In the genomic region with DNA sequence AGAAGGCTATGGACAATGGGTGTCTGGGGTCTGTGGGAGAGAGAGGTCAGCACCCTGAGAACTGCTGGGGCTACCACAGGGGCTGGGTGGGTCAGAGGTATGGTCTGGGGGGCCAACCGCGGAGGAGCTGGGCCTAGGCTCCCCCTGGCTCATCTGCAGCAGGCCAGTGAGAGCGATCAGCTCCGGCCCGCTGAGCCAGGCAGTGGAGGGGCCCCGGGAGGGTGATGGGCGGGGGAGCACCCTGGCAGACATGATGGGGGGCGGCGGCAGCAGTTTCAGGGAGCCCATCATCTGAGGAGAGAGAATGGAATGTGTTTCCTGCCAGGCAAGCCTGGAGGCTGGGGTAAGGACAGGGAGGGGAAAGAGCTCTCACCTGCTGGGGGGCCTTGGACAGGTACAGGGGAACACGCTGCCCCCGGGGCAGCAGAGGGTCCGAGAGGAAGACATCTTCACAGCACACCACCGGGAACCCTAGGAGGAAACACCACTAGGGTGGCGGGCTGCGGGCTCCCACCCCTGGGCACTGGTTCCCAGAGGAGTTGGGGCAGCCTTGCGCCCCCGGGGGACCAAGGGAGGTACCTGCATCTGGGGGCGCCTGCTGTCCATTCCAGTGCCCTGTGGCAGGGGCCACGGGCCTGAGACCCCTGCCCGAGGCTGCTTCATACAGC, we compare ENCODE assay signal across 20 cellular contexts. TPM values are rescaled to one million over a fixed set of nuclear protein-coding genes. Genes with fewer than 3 reads are reported as not detected.
DNase-seq lines count a peak whose midpoint lies in the region; ATAC-seq, FAIRE-seq and TF ChIP-seq lines count a peak whose summit lies in the region.
"Had no signal": no experiment of that assay in that cellular context is flagged by ENCODE, and none has a peak within 500 bp of the region (broad histone marks: within the 10 kb centered on the region; RNA-seq: fewer than 3 reads in every experiment).

No MANE protein-coding gene starts in this region.

- peak overlapping the region; percentile 85 for H3K27ac Mint-ChIP-seq in Caco-2 (ENCODE audit: unreplicated experiment)
- peak overlapping the region in 2 of 3 donors; percentile 67 to 85 for H3K27ac Mint-ChIP-seq in IgD-negative memory B cell
- H3K27ac Mint-ChIP-seq in naive thymus-derived CD8-positive, alpha-beta T cell, result peak overlapping the region in 9 of 10 donors; percentile 26 to 91 (median 82)
- H3K27ac Mint-ChIP-seq: B cell; stimulated activated memory B cell treated with anti-CD40 and anti-IgM and Interleukin-4, amounts not matched to agents 10 μg/mL and 1 μg/mL and 100 μg/mL, for 72 hours had no signal

- H3K4me1 ChIP-seq in Caco-2, result peaks cover 30% of the 10 kb centered on the region

- intact Hi-C loops in Caco-2 (cut with micrococcal nuclease; ENCODE audit: unreplicated experiment), result no loop called here

- no peaks in the 10 kb centered on the region for H3K27me3 Mint-ChIP-seq in Caco-2 (ENCODE audit: insufficient read depth, unreplicated experiment)
- no peaks in the 10 kb centered on the region for H3K27me3 Mint-ChIP-seq in IgD-negative memory B cell
- H3K27me3 Mint-ChIP-seq in naive thymus-derived CD8-positive, alpha-beta T cell, result no peaks in the 10 kb centered on the region
- H3K27me3 Mint-ChIP-seq: B cell; naive B cell; stimulated activated memory B cell treated with anti-CD40 and anti-IgM and Interleukin-4, amounts not matched to agents 10 μg/mL and 1 μg/mL and 100 μg/mL, for 72 hours had no signal

- no peaks in the 10 kb centered on the region for H3K27me3 ChIP-seq in Caco-2 (replicated peaks; ENCODE audit: control insufficient read depth, insufficient read depth, low read length)

- POLR2A ChIA-PET in Caco-2 (lab: Charles Lee), result interaction anchor here (0.6 kb wide), 1 partner anchor 87 kb away, joined by 4 read pairs; no protein-coding TSS in a partner anchor
- POLR2A ChIA-PET in naive thymus-derived CD8-positive, alpha-beta T cell (lab: Charles Lee), result interaction anchor here (0.8 to 11.9 kb wide), 4 partner anchors 13 to 138 kb away, joined by 4 to 333 read pairs (median 4); partner anchors contain the start of genes FBXO24, LRCH4, MOSPD3 and POP7

- no peaks in the 10 kb centered on the region for H3K9me3 ChIP-seq in Caco-2
- H3K9me3 ChIP-seq: left ventricle myocardium inferior, sigmoid colon had no signal

- no peak for ATAC-seq in naive thymus-derived CD8-positive, alpha-beta T cell
- ATAC-seq in HG03565 (IDR thresholded peaks at IDR 0.05; ENCODE audit: unreplicated experiment), result no peak

- H3K36me3 Mint-ChIP-seq in Caco-2 (ENCODE audit: insufficient read depth, unreplicated experiment), result peaks cover 92% of the 10 kb centered on the region
- H3K36me3 Mint-ChIP-seq in IgD-negative memory B cell, result peaks cover 4% of the 10 kb centered on the region
- peaks cover 0 to 38% (median 3%) of the 10 kb centered on the region in 3 donors for H3K36me3 Mint-ChIP-seq in naive thymus-derived CD8-positive, alpha-beta T cell

- no peak overlapping the region for H3K4me3 ChIP-seq in Caco-2 (ENCODE audit: low read depth, low read length)
- H3K4me3 ChIP-seq: left ventricle myocardium inferior, sigmoid colon, SJSA1 had no signal

- DNase-seq in Caco-2 (no peak), D721Med (ENCODE audit: insufficient read length, low spot score) (no peak), AG20443 (ENCODE audit: low spot score) (no peak)
- no peak for DNase-seq in naive thymus-derived CD8-positive, alpha-beta T cell
- DNase-seq: activated CD4-positive, alpha-beta T cell treated with anti-CD3 and anti-CD28 coated beads, Interleukin-2, amount 50 U/mL, for 4 hours; dermis blood vessel endothelial cell; left ventricle myocardium inferior; naive B cell; sigmoid colon; stimulated activated CD4-positive, alpha-beta T cell treated with anti-CD3 and anti-CD28 coated beads, Interleukin-4, amount 100 ng/mL, for 4 hours had no signal

- H3K4me1 Mint-ChIP-seq in Caco-2 (ENCODE audit: low read depth, unreplicated experiment) (peaks cover 8% of the 10 kb centered on the region), IgD-negative memory B cell (peaks cover 10 to 24% (median 22%) of the 10 kb centered on the region in 3 donors)
- H3K4me1 Mint-ChIP-seq in naive thymus-derived CD8-positive, alpha-beta T cell, result peaks cover 15 to 56% (median 48%) of the 10 kb centered on the region in 4 donors

- no peak for TF ChIP-seq CTCF in Caco-2 (IDR thresholded peaks at IDR 0.05; ENCODE audit: insufficient read depth in 1 of 2, low read depth in 1 of 2, low read length in 1 of 2, severe bottlenecking in 1 of 2, unreplicated experiment in 1 of 2)
- TF ChIP-seq CTCF in D721Med (IDR thresholded peaks at IDR 0.05; ENCODE audit: insufficient read depth, missing control alignments), result no peak

- H3K9me3 Mint-ChIP-seq in Caco-2 (ENCODE audit: unreplicated experiment) (no peaks in the 10 kb centered on the region), IgD-negative memory B cell (no peaks in the 10 kb centered on the region)
- H3K9me3 Mint-ChIP-seq in naive thymus-derived CD8-positive, alpha-beta T cell, result no peaks in the 10 kb centered on the region
- H3K9me3 Mint-ChIP-seq: naive B cell; stimulated activated memory B cell treated with anti-CD40 and anti-IgM and Interleukin-4, amounts not matched to agents 10 μg/mL and 1 μg/mL and 100 μg/mL, for 72 hours had no signal

- CTCF ChIA-PET in Caco-2 (lab: Charles Lee), result interaction anchor here (0.5 to 1.4 kb wide), 3 partner anchors 13 to 16 kb away, joined by 3 to 7 read pairs (median 3); partner anchors contain the start of genes FBXO24 and LRCH4

- no TSS peak for BruUV-seq in Caco-2 (replicated peaks; lab: Mats Ljungman, UMichigan)

- FAIRE-seq in D721Med (lab: Jason Lieb, UNC), result no peak
- FAIRE-seq: GM12892, HTR-8/SVneo, TTC549 had no signal

- H3K36me3 ChIP-seq in Caco-2 (ENCODE audit: control insufficient read depth, insufficient read depth, low read length), result peaks cover 2% of the 10 kb centered on the region; the same call in 1 of the 2 replicates

- H3K4me3 Mint-ChIP-seq in Caco-2 (ENCODE audit: unreplicated experiment) (peak overlapping the region; percentile 49), IgD-negative memory B cell (peak overlapping the region in 2 of 4 donors; percentile 54 to 60)
- peak overlapping the region in 4 of 10 donors; percentile 39 to 51 (median 46) for H3K4me3 Mint-ChIP-seq in naive thymus-derived CD8-positive, alpha-beta T cell
- H3K4me3 Mint-ChIP-seq: stimulated activated memory B cell treated with anti-CD40 and anti-IgM and Interleukin-4, amounts not matched to agents 10 μg/mL and 1 μg/mL and 100 μg/mL, for 72 hours had no signal

RNA-seq across cellular contexts. Expression of gene SAP25, which starts 1.3 kb away (rescaled TPM):
- total RNA-seq in Caco-2 (2022), result 1.9 and 2.0 TPM in 2 replicates
- 0.73 TPM for polyA plus RNA-seq in IgD-negative memory B cell
- total RNA-seq in naive thymus-derived CD8-positive, alpha-beta T cell, result 100 to 1,000 TPM; 102 to 118 TPM
- under 1 TPM in 1 of 3 donors, not detected in 2; 0.42 TPM for polyA plus RNA-seq in naive thymus-derived CD8-positive, alpha-beta T cell
- total RNA-seq: dermis blood vessel endothelial cell, fibroblast of lung, SJSA1, urinary bladder had no signal

RNA-seq across cellular contexts. Expression of gene LRCH4, which starts 13.5 kb away (rescaled TPM):
- total RNA-seq in Caco-2 (2022), result 69.5 and 71.4 TPM in 2 replicates
- 160 TPM for polyA plus RNA-seq in IgD-negative memory B cell
- total RNA-seq in naive thymus-derived CD8-positive, alpha-beta T cell, result 100 to 1,000 TPM; 447 to 454 TPM
- polyA plus RNA-seq in naive thymus-derived CD8-positive, alpha-beta T cell, result 100 to 1,000 TPM; 131 to 180 (median 153) TPM

RNA-seq across cellular contexts. Expression of gene FBXO24, which starts 13.7 kb away (rescaled TPM):
- 1.4 and 1.5 TPM in 2 replicates for total RNA-seq in Caco-2 (2022)
- 0.36 TPM for polyA plus RNA-seq in IgD-negative memory B cell
- total RNA-seq in naive thymus-derived CD8-positive, alpha-beta T cell, result 1 to 10 TPM; 2.5 to 3.6 TPM
- polyA plus RNA-seq in naive thymus-derived CD8-positive, alpha-beta T cell, result under 1 TPM; 0.60 to 0.95 (median 0.61) TPM
- total RNA-seq: dermis blood vessel endothelial cell had no signal

RNA-seq across cellular contexts. Expression of gene PCOLCE, which starts 29.7 kb away (rescaled TPM):
- total RNA-seq in Caco-2 (2022), result 10.4 and 12.9 TPM in 2 replicates
- 0.98 TPM for polyA plus RNA-seq in IgD-negative memory B cell
- total RNA-seq in naive thymus-derived CD8-positive, alpha-beta T cell, result 10 to 100 TPM in 1 of 2 experiments, 1 to 10 TPM in 1; 8.3 to 12.5 TPM
- polyA plus RNA-seq in naive thymus-derived CD8-positive, alpha-beta T cell, result 1 to 10 TPM in 1 of 3 donors, under 1 TPM in 2; 0.25 to 1.3 (median 0.64) TPM

RNA-seq across cellular contexts. Expression of gene AGFG2, which starts 33.4 kb away (rescaled TPM):
- 58.5 and 60.7 TPM in 2 replicates for total RNA-seq in Caco-2 (2022)
- polyA plus RNA-seq in IgD-negative memory B cell, result 7.3 TPM
- total RNA-seq in naive thymus-derived CD8-positive, alpha-beta T cell, result 10 to 100 TPM; 19.0 to 22.0 TPM
- 10 to 100 TPM in 2 of 3 donors, 1 to 10 TPM in 1; 5.8 to 13.6 (median 11.5) TPM for polyA plus RNA-seq in naive thymus-derived CD8-positive, alpha-beta T cell

Comparison
In these comparisons a context has a peak if more than half of its experiments do, and no peak if none do; other contexts are left out.
1. RNA of gene SAP25, which starts 1.3 kb away (total RNA-seq): 102 to 118 TPM in naive thymus-derived CD8-positive, alpha-beta T cell; 1.9 to 2.0 TPM in Caco-2; every median in the first group is over 10 times any median in the second.
2. Peak in every context shown above with its lines, with median percentiles within 50 percentile points of each other: H3K27ac Mint-ChIP-seq.